1 cellular context compared by ENCODE assay signal in genomic region chr16:13552062-13552959, GRCh38.
TF ChIP-seq lines count a peak whose summit lies in the region.

No MANE protein-coding gene starts in this region.

TF ChIP-seq in GM23338, 12 proteins besides CTCF, POLR2A, EP300 and RAD21 (continued from another document):
- TF ChIP-seq, protein P1, sequence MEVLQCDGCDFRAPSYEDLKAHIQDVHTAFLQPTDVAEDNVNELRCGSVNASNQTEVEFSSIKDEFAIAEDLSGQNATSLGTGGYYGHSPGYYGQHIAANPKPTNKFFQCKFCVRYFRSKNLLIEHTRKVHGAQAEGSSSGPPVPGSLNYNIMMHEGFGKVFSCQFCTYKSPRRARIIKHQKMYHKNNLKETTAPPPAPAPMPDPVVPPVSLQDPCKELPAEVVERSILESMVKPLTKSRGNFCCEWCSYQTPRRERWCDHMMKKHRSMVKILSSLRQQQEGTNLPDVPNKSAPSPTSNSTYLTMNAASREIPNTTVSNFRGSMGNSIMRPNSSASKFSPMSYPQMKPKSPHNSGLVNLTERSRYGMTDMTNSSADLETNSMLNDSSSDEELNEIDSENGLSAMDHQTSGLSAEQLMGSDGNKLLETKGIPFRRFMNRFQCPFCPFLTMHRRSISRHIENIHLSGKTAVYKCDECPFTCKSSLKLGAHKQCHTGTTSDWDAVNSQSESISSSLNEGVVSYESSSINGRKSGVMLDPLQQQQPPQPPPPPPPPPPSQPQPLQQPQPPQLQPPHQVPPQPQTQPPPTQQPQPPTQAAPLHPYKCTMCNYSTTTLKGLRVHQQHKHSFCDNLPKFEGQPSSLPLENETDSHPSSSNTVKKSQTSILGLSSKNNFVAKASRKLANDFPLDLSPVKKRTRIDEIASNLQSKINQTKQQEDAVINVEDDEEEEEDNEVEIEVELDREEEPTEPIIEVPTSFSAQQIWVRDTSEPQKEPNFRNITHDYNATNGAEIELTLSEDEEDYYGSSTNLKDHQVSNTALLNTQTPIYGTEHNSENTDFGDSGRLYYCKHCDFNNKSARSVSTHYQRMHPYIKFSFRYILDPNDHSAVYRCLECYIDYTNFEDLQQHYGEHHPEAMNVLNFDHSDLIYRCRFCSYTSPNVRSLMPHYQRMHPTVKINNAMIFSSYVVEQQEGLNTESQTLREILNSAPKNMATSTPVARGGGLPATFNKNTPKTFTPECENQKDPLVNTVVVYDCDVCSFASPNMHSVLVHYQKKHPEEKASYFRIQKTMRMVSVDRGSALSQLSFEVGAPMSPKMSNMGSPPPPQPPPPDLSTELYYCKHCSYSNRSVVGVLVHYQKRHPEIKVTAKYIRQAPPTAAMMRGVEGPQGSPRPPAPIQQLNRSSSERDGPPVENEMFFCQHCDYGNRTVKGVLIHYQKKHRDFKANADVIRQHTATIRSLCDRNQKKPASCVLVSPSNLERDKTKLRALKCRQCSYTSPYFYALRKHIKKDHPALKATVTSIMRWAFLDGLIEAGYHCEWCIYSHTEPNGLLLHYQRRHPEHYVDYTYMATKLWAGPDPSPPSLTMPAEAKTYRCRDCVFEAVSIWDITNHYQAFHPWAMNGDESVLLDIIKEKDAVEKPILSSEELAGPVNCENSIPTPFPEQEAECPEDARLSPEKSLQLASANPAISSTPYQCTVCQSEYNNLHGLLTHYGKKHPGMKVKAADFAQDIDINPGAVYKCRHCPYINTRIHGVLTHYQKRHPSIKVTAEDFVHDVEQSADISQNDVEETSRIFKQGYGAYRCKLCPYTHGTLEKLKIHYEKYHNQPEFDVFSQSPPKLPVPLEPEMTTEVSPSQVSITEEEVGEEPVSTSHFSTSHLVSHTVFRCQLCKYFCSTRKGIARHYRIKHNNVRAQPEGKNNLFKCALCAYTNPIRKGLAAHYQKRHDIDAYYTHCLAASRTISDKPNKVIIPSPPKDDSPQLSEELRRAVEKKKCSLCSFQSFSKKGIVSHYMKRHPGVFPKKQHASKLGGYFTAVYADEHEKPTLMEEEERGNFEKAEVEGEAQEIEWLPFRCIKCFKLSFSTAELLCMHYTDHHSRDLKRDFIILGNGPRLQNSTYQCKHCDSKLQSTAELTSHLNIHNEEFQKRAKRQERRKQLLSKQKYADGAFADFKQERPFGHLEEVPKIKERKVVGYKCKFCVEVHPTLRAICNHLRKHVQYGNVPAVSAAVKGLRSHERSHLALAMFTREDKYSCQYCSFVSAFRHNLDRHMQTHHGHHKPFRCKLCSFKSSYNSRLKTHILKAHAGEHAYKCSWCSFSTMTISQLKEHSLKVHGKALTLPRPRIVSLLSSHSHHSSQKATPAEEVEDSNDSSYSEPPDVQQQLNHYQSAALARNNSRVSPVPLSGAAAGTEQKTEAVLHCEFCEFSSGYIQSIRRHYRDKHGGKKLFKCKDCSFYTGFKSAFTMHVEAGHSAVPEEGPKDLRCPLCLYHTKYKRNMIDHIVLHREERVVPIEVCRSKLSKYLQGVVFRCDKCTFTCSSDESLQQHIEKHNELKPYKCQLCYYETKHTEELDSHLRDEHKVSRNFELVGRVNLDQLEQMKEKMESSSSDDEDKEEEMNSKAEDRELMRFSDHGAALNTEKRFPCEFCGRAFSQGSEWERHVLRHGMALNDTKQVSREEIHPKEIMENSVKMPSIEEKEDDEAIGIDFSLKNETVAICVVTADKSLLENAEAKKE (CRISPR knock-in tag; IDR thresholded peaks at IDR 0.05): no peak
- TF ChIP-seq, protein P2, sequence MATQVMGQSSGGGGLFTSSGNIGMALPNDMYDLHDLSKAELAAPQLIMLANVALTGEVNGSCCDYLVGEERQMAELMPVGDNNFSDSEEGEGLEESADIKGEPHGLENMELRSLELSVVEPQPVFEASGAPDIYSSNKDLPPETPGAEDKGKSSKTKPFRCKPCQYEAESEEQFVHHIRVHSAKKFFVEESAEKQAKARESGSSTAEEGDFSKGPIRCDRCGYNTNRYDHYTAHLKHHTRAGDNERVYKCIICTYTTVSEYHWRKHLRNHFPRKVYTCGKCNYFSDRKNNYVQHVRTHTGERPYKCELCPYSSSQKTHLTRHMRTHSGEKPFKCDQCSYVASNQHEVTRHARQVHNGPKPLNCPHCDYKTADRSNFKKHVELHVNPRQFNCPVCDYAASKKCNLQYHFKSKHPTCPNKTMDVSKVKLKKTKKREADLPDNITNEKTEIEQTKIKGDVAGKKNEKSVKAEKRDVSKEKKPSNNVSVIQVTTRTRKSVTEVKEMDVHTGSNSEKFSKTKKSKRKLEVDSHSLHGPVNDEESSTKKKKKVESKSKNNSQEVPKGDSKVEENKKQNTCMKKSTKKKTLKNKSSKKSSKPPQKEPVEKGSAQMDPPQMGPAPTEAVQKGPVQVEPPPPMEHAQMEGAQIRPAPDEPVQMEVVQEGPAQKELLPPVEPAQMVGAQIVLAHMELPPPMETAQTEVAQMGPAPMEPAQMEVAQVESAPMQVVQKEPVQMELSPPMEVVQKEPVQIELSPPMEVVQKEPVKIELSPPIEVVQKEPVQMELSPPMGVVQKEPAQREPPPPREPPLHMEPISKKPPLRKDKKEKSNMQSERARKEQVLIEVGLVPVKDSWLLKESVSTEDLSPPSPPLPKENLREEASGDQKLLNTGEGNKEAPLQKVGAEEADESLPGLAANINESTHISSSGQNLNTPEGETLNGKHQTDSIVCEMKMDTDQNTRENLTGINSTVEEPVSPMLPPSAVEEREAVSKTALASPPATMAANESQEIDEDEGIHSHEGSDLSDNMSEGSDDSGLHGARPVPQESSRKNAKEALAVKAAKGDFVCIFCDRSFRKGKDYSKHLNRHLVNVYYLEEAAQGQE (IDR thresholded peaks at IDR 0.05; ENCODE audit: unreplicated experiment): no peak
- no peak for TF ChIP-seq POLR2AphosphoS5 (IDR thresholded peaks at IDR 0.05; ENCODE audit: low read depth)
- TF ChIP-seq, protein P3, sequence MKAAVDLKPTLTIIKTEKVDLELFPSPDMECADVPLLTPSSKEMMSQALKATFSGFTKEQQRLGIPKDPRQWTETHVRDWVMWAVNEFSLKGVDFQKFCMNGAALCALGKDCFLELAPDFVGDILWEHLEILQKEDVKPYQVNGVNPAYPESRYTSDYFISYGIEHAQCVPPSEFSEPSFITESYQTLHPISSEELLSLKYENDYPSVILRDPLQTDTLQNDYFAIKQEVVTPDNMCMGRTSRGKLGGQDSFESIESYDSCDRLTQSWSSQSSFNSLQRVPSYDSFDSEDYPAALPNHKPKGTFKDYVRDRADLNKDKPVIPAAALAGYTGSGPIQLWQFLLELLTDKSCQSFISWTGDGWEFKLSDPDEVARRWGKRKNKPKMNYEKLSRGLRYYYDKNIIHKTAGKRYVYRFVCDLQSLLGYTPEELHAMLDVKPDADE (IDR thresholded peaks at IDR 0.05): no peak
- TF ChIP-seq CREB1 (CRISPR knock-in tag; IDR thresholded peaks at IDR 0.05; ENCODE audit: low read depth): no peak
- TF ChIP-seq STAT1 (IDR thresholded peaks at IDR 0.05; ENCODE audit: unreplicated experiment): no peak
- no peak for TF ChIP-seq JUNB (IDR thresholded peaks at IDR 0.05; ENCODE audit: unreplicated experiment)
- TF ChIP-seq EZH2 (IDR thresholded peaks at IDR 0.05; ENCODE audit: low read depth, unreplicated experiment): no peak
- no peak for TF ChIP-seq EZH2phosphoT487 (IDR thresholded peaks at IDR 0.05; ENCODE audit: unreplicated experiment)
- TF ChIP-seq ZNF114 (CRISPR knock-in tag; IDR thresholded peaks at IDR 0.05): no peak
